In genomic region chr5:65546141-65546540, GRCh38 we compare ENCODE assay signal across 8 cellular contexts.
"Had no signal": no experiment of that assay in that cellular context is flagged by ENCODE, and none has a peak within 500 bp of the region (broad histone marks: within the 10 kb centered on the region; RNA-seq: fewer than 3 reads in every experiment).

No MANE protein-coding gene starts in this region.

- ATAC-seq: GM12878 had no signal

- H3K4me3 ChIP-seq: GM12878 had no signal

- FAIRE-seq: G401.6, GM12878, GM12891, GM12892, GM18507, GM19239 had no signal

- DNase-seq: GDM1, GF-D8 had no signal
